8 cellular contexts compared by ENCODE assay signal in genomic region chr16:9138731-9139501, GRCh38. TPM values are rescaled to one million over a fixed set of nuclear protein-coding genes. Genes with fewer than 3 reads are reported as not detected.
DNase-seq lines count a peak whose midpoint lies in the region; ATAC-seq and TF ChIP-seq lines count a peak whose summit lies in the region.

No MANE protein-coding gene starts in this region.

- H3K79me2 ChIP-seq in MM.1S (ENCODE audit: low read length), result 0 out of 2 replicates have a peak, but pooled peaks cover 2% of the 10 kb centered on the region

- ATAC-seq in activated naive CD8-positive, alpha-beta T cell treated with anti-CD3 and anti-CD28 coated beads, Interleukin-2, amount 10 ng/mL, durations not matched to agents 7 days and 5 days (ENCODE audit: low read depth), result peak; percentile 76
- peak; percentile 89 for ATAC-seq in left ventricle myocardium superior
- no peak for ATAC-seq in GM18858 (IDR thresholded peaks at IDR 0.05; ENCODE audit: unreplicated experiment)

- peak; percentile 96 for TF ChIP-seq CTCF in MM.1S (IDR thresholded peaks at IDR 0.05; ENCODE audit: low read length)
- TF ChIP-seq CTCF in retinal pigment epithelial cell (conservative IDR thresholded peaks at IDR 0.05; ENCODE audit: low read depth, low read length), result peak; percentile 99

- no peaks in the 10 kb centered on the region for H3K36me3 Mint-ChIP-seq in activated naive CD8-positive, alpha-beta T cell treated with anti-CD3 and anti-CD28 coated beads, Interleukin-2, amount 10 ng/mL, durations not matched to agents 7 days and 5 days

- no peaks in the 10 kb centered on the region for H3K9me3 ChIP-seq in MM.1S (replicated peaks; ENCODE audit: insufficient read depth, low read length)

- peaks cover 12% of the 10 kb centered on the region for H3K4me1 Mint-ChIP-seq in activated naive CD8-positive, alpha-beta T cell treated with anti-CD3 and anti-CD28 coated beads, Interleukin-2, amount 10 ng/mL, durations not matched to agents 7 days and 5 days

- H3F3A ChIP-seq in MM.1S (ENCODE audit: insufficient read depth, low read length), result peaks cover 17% of the 10 kb centered on the region

- H3K9me2 ChIP-seq in MM.1S (replicated peaks; ENCODE audit: insufficient read depth, low read length), result no peaks in the 10 kb centered on the region

- H3K4me2 ChIP-seq in MM.1S (ENCODE audit: low read depth, low read length), result peak overlapping the region; percentile 64; the same call in 1 of the 2 replicates

- H3K9ac ChIP-seq in MM.1S (ENCODE audit: low read length), result no peak overlapping the region

- no peaks in the 10 kb centered on the region for H4K20me1 ChIP-seq in MM.1S (ENCODE audit: insufficient read depth, low read length)

- H3K27ac ChIP-seq in MM.1S (ENCODE audit: low read length), result no peak overlapping the region

- H3K4me3 ChIP-seq in MM.1S (ENCODE audit: low read length), result 0 out of 2 replicates have a peak overlapping the region, but pooled peaks have one; percentile 23
- peak overlapping the region; percentile 28 for H3K4me3 ChIP-seq in retinal pigment epithelial cell (ENCODE audit: low read length)

- H3K36me3 ChIP-seq in MM.1S (replicated peaks; ENCODE audit: insufficient read depth, low read length), result no peaks in the 10 kb centered on the region

- H3K27me3 ChIP-seq in MM.1S (replicated peaks; ENCODE audit: insufficient read depth, low read length), result no peaks in the 10 kb centered on the region

- H3K9me3 Mint-ChIP-seq in activated naive CD8-positive, alpha-beta T cell treated with anti-CD3 and anti-CD28 coated beads, Interleukin-2, amount 10 ng/mL, durations not matched to agents 7 days and 5 days, result no peaks in the 10 kb centered on the region

- intact Hi-C loops in left ventricle myocardium superior (cut with micrococcal nuclease), result no loop called here

- DNase-seq in NCI-H1417 (lab: John Stamatoyannopoulos, UW) (peak; percentile 35 to 61 (median 47)), NCI-H1417 treated with DMSO at 0.1 percent for 48 hours (lab: John Stamatoyannopoulos, UW) (no peak), MM.1S (peak; percentile 61), SW480 (ENCODE audit: low spot score) (peak; percentile 42), left ventricle myocardium superior (peak; percentile 80), retinal pigment epithelial cell (ENCODE audit: low read depth) (no peak)
- peak; percentile 71 for DNase-seq in activated naive CD8-positive, alpha-beta T cell treated with anti-CD3 and anti-CD28 coated beads, Interleukin-2, amount 10 ng/mL, durations not matched to agents 7 days and 5 days

- H3K27ac Mint-ChIP-seq in activated naive CD8-positive, alpha-beta T cell treated with anti-CD3 and anti-CD28 coated beads, Interleukin-2, amount 10 ng/mL, durations not matched to agents 7 days and 5 days, result no peak overlapping the region

- no peak overlapping the region for H3K4me3 Mint-ChIP-seq in activated naive CD8-positive, alpha-beta T cell treated with anti-CD3 and anti-CD28 coated beads, Interleukin-2, amount 10 ng/mL, durations not matched to agents 7 days and 5 days

- no peaks in the 10 kb centered on the region for H3K27me3 Mint-ChIP-seq in activated naive CD8-positive, alpha-beta T cell treated with anti-CD3 and anti-CD28 coated beads, Interleukin-2, amount 10 ng/mL, durations not matched to agents 7 days and 5 days

- POLR2A ChIA-PET in activated naive CD8-positive, alpha-beta T cell treated with anti-CD3 and anti-CD28 coated beads, Interleukin-2, amount 10 ng/mL, durations not matched to agents 7 days and 5 days (lab: Charles Lee), result interaction anchor here (2.2 kb wide), 1 partner anchor 48 kb away, joined by 7 read pairs; the partner anchor contains the start of gene HAPSTR1

- peaks cover 16% of the 10 kb centered on the region for H3K4me1 ChIP-seq in MM.1S (ENCODE audit: low read length)

- 0 out of 2 replicates have a peak overlapping the region, but pooled peaks have one; percentile 50 for H2AFZ ChIP-seq in MM.1S (ENCODE audit: low read length)

RNA-seq across cellular contexts. Expression of gene HAPSTR1, which starts 47.5 kb away (rescaled TPM):
- total RNA-seq in activated naive CD8-positive, alpha-beta T cell treated with anti-CD3 and anti-CD28 coated beads, Interleukin-2, amount 10 ng/mL, durations not matched to agents 7 days and 5 days, result 10 to 100 TPM; 71.6 to 72.2 TPM
- 53.0 TPM for total RNA-seq in left ventricle myocardium superior

Comparison
In these comparisons a context has a peak if more than half of its experiments do, and no peak if none do; other contexts are left out.
1. DNase-seq: peak in NCI-H1417 (3 of 3), MM.1S (single experiment), SW480 (single experiment), activated naive CD8-positive, alpha-beta T cell treated with anti-CD3 and anti-CD28 coated beads, Interleukin-2, amount 10 ng/mL, durations not matched to agents 7 days and 5 days (single experiment) and left ventricle myocardium superior (single experiment); none in NCI-H1417 treated with DMSO at 0.1 percent for 48 hours (single experiment) and retinal pigment epithelial cell (single experiment).